1 cellular context compared by ENCODE assay signal in the genomic region with DNA sequence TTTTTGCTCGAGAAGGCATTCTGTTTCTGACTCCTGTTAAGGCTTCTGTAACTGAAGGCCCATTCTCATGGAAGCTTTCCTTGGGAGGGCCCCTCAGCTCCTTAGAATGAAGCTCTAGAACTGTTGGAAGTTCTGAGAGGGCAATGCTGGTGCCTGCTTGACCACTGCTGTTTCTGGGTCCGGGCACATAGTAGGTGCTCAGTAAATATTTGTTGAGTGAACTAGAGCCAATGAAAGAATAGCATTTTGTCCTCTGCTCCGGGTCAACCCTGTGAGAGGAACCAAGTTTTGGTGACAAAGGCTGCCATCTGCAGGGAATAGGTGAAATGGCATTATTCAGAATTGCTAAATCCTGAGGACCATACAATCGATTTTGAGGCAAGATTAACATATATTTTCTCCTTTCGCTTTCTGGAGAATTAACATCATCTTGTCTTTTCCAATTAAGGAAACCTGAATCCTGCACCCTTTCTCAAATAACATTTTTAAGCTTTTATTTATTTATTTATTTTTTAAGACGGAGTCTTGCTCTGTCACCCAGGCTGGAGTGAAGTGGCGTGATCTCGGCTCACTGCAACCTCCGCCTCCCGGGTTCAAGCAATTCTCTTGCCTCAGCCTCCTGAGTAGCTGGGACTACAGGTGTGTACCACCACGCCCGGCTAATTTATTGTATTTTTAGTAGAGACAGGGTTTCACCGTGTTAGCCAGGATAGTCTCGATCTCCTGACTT.
A peak's percentile ranks its signal among the peaks of the same experiment; 100 is the strongest.
TF ChIP-seq lines count a peak whose summit lies in the region.

No MANE protein-coding gene starts in this region.

TF ChIP-seq in H1, 55 proteins besides CTCF, POLR2A, EP300 and RAD21:
- TF ChIP-seq KDM1A (IDR thresholded peaks at IDR 0.05; ENCODE audit: borderline replicate concordance, low read length) (peak; percentile 82; the same call in 1 of the 2 replicates), CEBPB (IDR thresholded peaks at IDR 0.05; ENCODE audit: low read depth, low read length) (peak; percentile 70)
TF ChIP-seq in H1: peak in this region for 2; not testable (repeated sequence) for 53.
